ENCODE assay signal across 1 cellular context in genomic region chr2:62337403-62337802, GRCh38.
TF ChIP-seq lines count a peak whose summit lies in the region.

No MANE protein-coding gene starts in this region.

TF ChIP-seq in K562, 482 proteins besides CTCF, POLR2A, EP300 and RAD21 (continued from another document and continues in another):
- no peak for TF ChIP-seq BCLAF1 (IDR thresholded peaks at IDR 0.05; ENCODE audit: borderline replicate concordance in 1 of 2, control insufficient read depth in 1 of 2, low read depth in 2 of 2, low read length in 1 of 2)
- TF ChIP-seq MTA1 (IDR thresholded peaks at IDR 0.05; ENCODE audit: borderline replicate concordance), result no peak
- TF ChIP-seq YY1 (IDR thresholded peaks at IDR 0.05; ENCODE audit: borderline replicate concordance in 1 of 3, control insufficient read depth in 1 of 3, extremely low read depth in 1 of 3, insufficient read depth in 3 of 3, insufficient read length in 1 of 3, insufficient replicate concordance in 2 of 3, low read depth in 1 of 3, low read length in 2 of 3), result peak in 1 of 3 experiments; percentile 15
- TF ChIP-seq ZC3H11A (IDR thresholded peaks at IDR 0.05; ENCODE audit: low read depth, low read length), result no peak
- TF ChIP-seq HCFC1 (IDR thresholded peaks at IDR 0.05; ENCODE audit: low read depth, low read length), result no peak
- no peak for TF ChIP-seq HEY1 (CRISPR knock-in tag; IDR thresholded peaks at IDR 0.05; ENCODE audit: borderline replicate concordance)
- TF ChIP-seq ZNF592 (IDR thresholded peaks at IDR 0.05), result peak; percentile 69; the same call in 1 of the 2 replicates
- TF ChIP-seq ZZZ3 (IDR thresholded peaks at IDR 0.05), result no peak
- TF ChIP-seq ZBTB17 (CRISPR knock-in tag; IDR thresholded peaks at IDR 0.05), result no peak
- TF ChIP-seq CAMTA2 (CRISPR knock-in tag; conservative IDR thresholded peaks at IDR 0.05), result no peak
- TF ChIP-seq ZNF146 (CRISPR knock-in tag; IDR thresholded peaks at IDR 0.05; ENCODE audit: unreplicated experiment), result no peak
- no peak for TF ChIP-seq MAZ (CRISPR knock-in tag; conservative IDR thresholded peaks at IDR 0.05 in 1 of 2, IDR thresholded peaks at IDR 0.05 in 1 of 2)
- no peak for TF ChIP-seq CBX3 (IDR thresholded peaks at IDR 0.05; ENCODE audit: borderline replicate concordance in 1 of 2, low read length in 2 of 2)
- TF ChIP-seq SIN3B (IDR thresholded peaks at IDR 0.05; ENCODE audit: low read depth), result no peak
- TF ChIP-seq SNIP1 (IDR thresholded peaks at IDR 0.05; ENCODE audit: low read depth), result no peak
- no peak for TF ChIP-seq TFAM (CRISPR knock-in tag; conservative IDR thresholded peaks at IDR 0.05)
- peak in 1 of 2 experiments; percentile 63; a peak in 1 of 4 replicates for TF ChIP-seq ZNF639 (CRISPR knock-in tag; conservative IDR thresholded peaks at IDR 0.05 in 1 of 2, IDR thresholded peaks at IDR 0.05 in 1 of 2)
- no peak; the same call in 1 of the 2 replicates for TF ChIP-seq SMAD3 (CRISPR knock-in tag; conservative IDR thresholded peaks at IDR 0.05)
- TF ChIP-seq, protein P1, sequence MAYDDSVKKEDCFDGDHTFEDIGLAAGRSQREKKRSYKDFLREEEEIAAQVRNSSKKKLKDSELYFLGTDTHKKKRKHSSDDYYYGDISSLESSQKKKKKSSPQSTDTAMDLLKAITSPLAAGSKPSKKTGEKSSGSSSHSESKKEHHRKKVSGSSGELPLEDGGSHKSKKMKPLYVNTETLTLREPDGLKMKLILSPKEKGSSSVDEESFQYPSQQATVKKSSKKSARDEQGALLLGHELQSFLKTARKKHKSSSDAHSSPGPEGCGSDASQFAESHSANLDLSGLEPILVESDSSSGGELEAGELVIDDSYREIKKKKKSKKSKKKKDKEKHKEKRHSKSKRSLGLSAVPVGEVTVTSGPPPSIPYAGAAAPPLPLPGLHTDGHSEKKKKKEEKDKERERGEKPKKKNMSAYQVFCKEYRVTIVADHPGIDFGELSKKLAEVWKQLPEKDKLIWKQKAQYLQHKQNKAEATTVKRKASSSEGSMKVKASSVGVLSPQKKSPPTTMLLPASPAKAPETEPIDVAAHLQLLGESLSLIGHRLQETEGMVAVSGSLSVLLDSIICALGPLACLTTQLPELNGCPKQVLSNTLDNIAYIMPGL (CRISPR knock-in tag; IDR thresholded peaks at IDR 0.05), result no peak
- TF ChIP-seq JUND (IDR thresholded peaks at IDR 0.05; ENCODE audit: borderline replicate concordance, low read depth, low read length), result peak; percentile 7; the same call in 1 of the 2 replicates
- no peak; the same call in 2 of the 3 replicates for TF ChIP-seq JUND (tag; IDR thresholded peaks at IDR 0.05; ENCODE audit: borderline replicate concordance, low read depth, low read length)
- no peak for TF ChIP-seq CBX2 (IDR thresholded peaks at IDR 0.05; ENCODE audit: insufficient read depth, low read length, poor library complexity, severe bottlenecking)
- TF ChIP-seq, protein P2, sequence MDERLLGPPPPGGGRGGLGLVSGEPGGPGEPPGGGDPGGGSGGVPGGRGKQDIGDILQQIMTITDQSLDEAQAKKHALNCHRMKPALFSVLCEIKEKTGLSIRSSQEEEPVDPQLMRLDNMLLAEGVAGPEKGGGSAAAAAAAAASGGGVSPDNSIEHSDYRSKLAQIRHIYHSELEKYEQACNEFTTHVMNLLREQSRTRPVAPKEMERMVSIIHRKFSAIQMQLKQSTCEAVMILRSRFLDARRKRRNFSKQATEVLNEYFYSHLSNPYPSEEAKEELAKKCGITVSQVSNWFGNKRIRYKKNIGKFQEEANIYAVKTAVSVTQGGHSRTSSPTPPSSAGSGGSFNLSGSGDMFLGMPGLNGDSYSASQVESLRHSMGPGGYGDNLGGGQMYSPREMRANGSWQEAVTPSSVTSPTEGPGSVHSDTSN (CRISPR knock-in tag; IDR thresholded peaks at IDR 0.05; ENCODE audit: low read depth), result no peak
- TF ChIP-seq, protein P2 (tag; conservative IDR thresholded peaks at IDR 0.05; ENCODE audit: low read depth), result 0 out of 2 replicates have a peak, but pooled peaks have one; percentile 13
- peak; percentile 53; the same call in 1 of the 2 replicates for TF ChIP-seq DPF2 (IDR thresholded peaks at IDR 0.05)
- peak; percentile 54; the same call in 1 of the 2 replicates for TF ChIP-seq FOXJ2 (tag; IDR thresholded peaks at IDR 0.05)
- TF ChIP-seq RCOR1 (IDR thresholded peaks at IDR 0.05; ENCODE audit: borderline replicate concordance in 1 of 2, low read depth in 2 of 2, low read length in 2 of 2), result peak in 1 of 2 experiments; percentile 50; a peak in 2 of 4 replicates
- peak; percentile 60; the same call in 1 of the 2 replicates for TF ChIP-seq ZNF766 (CRISPR knock-in tag; conservative IDR thresholded peaks at IDR 0.05)
- no peak for TF ChIP-seq SFPQ (IDR thresholded peaks at IDR 0.05; ENCODE audit: low read depth, low read length)
- 0 out of 2 replicates have a peak, but pooled peaks have one; percentile 21 for TF ChIP-seq NFRKB (IDR thresholded peaks at IDR 0.05; ENCODE audit: low read depth)
- TF ChIP-seq ARID1B (IDR thresholded peaks at IDR 0.05), result peak; percentile 35; the same call in 1 of the 2 replicates
- TF ChIP-seq GTF3C2 (IDR thresholded peaks at IDR 0.05; ENCODE audit: borderline replicate concordance, extremely low read depth, insufficient read length), result no peak
- TF ChIP-seq PRPF4 (IDR thresholded peaks at IDR 0.05; ENCODE audit: insufficient read depth, low read depth, low read length, poor library complexity, severe bottlenecking), result no peak
- no peak for TF ChIP-seq NCOR1 (IDR thresholded peaks at IDR 0.05)
- TF ChIP-seq CHD1 (IDR thresholded peaks at IDR 0.05; ENCODE audit: low read length), result no peak
- TF ChIP-seq E2F3 (CRISPR knock-in tag; IDR thresholded peaks at IDR 0.05), result peak; percentile 12; the same call in 1 of the 2 replicates
- no peak for TF ChIP-seq ZFP30 (CRISPR knock-in tag; IDR thresholded peaks at IDR 0.05; ENCODE audit: borderline replicate concordance)
- TF ChIP-seq EP400 (IDR thresholded peaks at IDR 0.05), result no peak; the same call in 1 of the 2 replicates
- TF ChIP-seq ZNF175 (CRISPR knock-in tag; IDR thresholded peaks at IDR 0.05; ENCODE audit: low read depth), result peak; percentile 26; the same call in 1 of the 2 replicates
- peak; percentile 77 for TF ChIP-seq NFE2 (IDR thresholded peaks at IDR 0.05; ENCODE audit: low read depth)
- TF ChIP-seq ZNF584 (CRISPR knock-in tag; IDR thresholded peaks at IDR 0.05; ENCODE audit: low read depth), result 0 out of 2 replicates have a peak, but pooled peaks have one; percentile 47
- TF ChIP-seq ZNF589 (CRISPR knock-in tag; IDR thresholded peaks at IDR 0.05; ENCODE audit: low read depth), result 0 out of 2 replicates have a peak, but pooled peaks have one; percentile 2
- TF ChIP-seq ELF1 (tag; IDR thresholded peaks at IDR 0.05), result no peak
